28 cellular contexts compared by ENCODE assay signal in genomic region chr10:24616536-24616935, GRCh38.
A peak's percentile ranks its signal among the peaks of the same experiment; 100 is the strongest.
DNase-seq lines count a peak whose midpoint lies in the region; ATAC-seq and TF ChIP-seq lines count a peak whose summit lies in the region.
"Had no signal": no experiment of that assay in that cellular context is flagged by ENCODE, and none has a peak within 500 bp of the region (broad histone marks: within the 10 kb centered on the region; RNA-seq: fewer than 3 reads in every experiment).

No MANE protein-coding gene starts in this region.

- no peaks in the 10 kb centered on the region for H3K9me2 ChIP-seq in PC-3 (replicated peaks; ENCODE audit: low read length)
- H3K9me2 ChIP-seq: SK-N-SH had no signal

- H3K9me3 ChIP-seq in PC-3 (ENCODE audit: low read length) (no peaks in the 10 kb centered on the region), skeletal muscle satellite cell (replicated peaks; ENCODE audit: low read length) (no peaks in the 10 kb centered on the region)
- H3K9me3 ChIP-seq: prostate gland, right lobe of liver, SK-N-SH, stomach, vagina had no signal

- H3F3A ChIP-seq in PC-3 (ENCODE audit: low read length, unreplicated experiment) = peaks cover 6% of the 10 kb centered on the region

- H3K36me3 ChIP-seq in PC-3 (ENCODE audit: low read depth, low read length) (no peaks in the 10 kb centered on the region), skeletal muscle satellite cell (ENCODE audit: insufficient read depth, low read length) (peaks cover 35% of the 10 kb centered on the region)
- H3K36me3 ChIP-seq: prostate gland had no signal

- TF ChIP-seq CTCF in PC-3 (conservative IDR thresholded peaks at IDR 0.05; ENCODE audit: low read depth, low read length) (no peak), epithelial cell of esophagus (IDR thresholded peaks at IDR 0.05; ENCODE audit: insufficient read depth, low read depth, low read length, missing control alignments) (no peak), endothelial cell (IDR thresholded peaks at IDR 0.05; ENCODE audit: unreplicated experiment) (no peak)

- intact Hi-C loops in PC-3 (cut with micrococcal nuclease) = no loop called here
- intact Hi-C loops in activated T-helper 2 cell treated with anti-CD3 and anti-CD28 coated beads, Interferon-gamma antibody, Interleukin-2, Interleukin-4, amounts not matched to agents 10 μg/mL and 5 μg/mL and 100 μg/mL, durations not matched to agents 14 hours and 24 hours and 36 hours (cut with micrococcal nuclease) = no loop called here

- H3K27ac Mint-ChIP-seq in endothelial cell (ENCODE audit: unreplicated experiment) = no peak overlapping the region
- H3K27ac Mint-ChIP-seq in activated T-helper 2 cell treated with anti-CD3 and anti-CD28 coated beads, Interferon-gamma antibody, Interleukin-2, Interleukin-4, amounts not matched to agents 10 μg/mL and 5 μg/mL and 100 μg/mL, durations not matched to agents 14 hours and 24 hours and 36 hours = no peak overlapping the region
- H3K27ac Mint-ChIP-seq: activated CD4-positive, alpha-beta memory T cell treated with anti-CD3 and anti-CD28 coated beads for 36 hours; activated naive CD4-positive, alpha-beta T cell treated with anti-CD3 and anti-CD28 coated beads for 36 hours; T-helper 1 cell treated with Interleukin-12 subunit alpha and Interleukin-12 subunit beta and Interleukin-4 antibody, amounts not matched to agents 30 μg/mL and 1 μg/mL, for 36 hours had no signal

- peak overlapping the region; percentile 63 for H3K27ac ChIP-seq in PC-3 (ENCODE audit: low read length)
- H3K27ac ChIP-seq: HL-60, KMS-11, prostate gland, right lobe of liver, stomach, vagina had no signal

- CTCF ChIA-PET in PC-3 (lab: Charles Lee) = interaction anchor here (0.6 to 0.7 kb wide), 4 partner anchors 14 to 92 kb away, joined by 3 to 5 read pairs (median 4); no protein-coding TSS in a partner anchor

- no peaks in the 10 kb centered on the region for H3K9me3 Mint-ChIP-seq in endothelial cell (ENCODE audit: unreplicated experiment)
- H3K9me3 Mint-ChIP-seq in activated T-helper 2 cell treated with anti-CD3 and anti-CD28 coated beads, Interferon-gamma antibody, Interleukin-2, Interleukin-4, amounts not matched to agents 10 μg/mL and 5 μg/mL and 100 μg/mL, durations not matched to agents 14 hours and 24 hours and 36 hours = no peaks in the 10 kb centered on the region
- H3K9me3 Mint-ChIP-seq: activated CD4-positive, alpha-beta memory T cell treated with anti-CD3 and anti-CD28 coated beads for 36 hours; activated naive CD4-positive, alpha-beta T cell treated with anti-CD3 and anti-CD28 coated beads for 36 hours; naive thymus-derived CD4-positive, alpha-beta T cell; T-helper 1 cell treated with Interleukin-12 subunit alpha and Interleukin-12 subunit beta and Interleukin-4 antibody, amounts not matched to agents 30 μg/mL and 1 μg/mL, for 36 hours had no signal

- H3K4me1 Mint-ChIP-seq in endothelial cell (ENCODE audit: unreplicated experiment) = no peaks in the 10 kb centered on the region
- H3K4me1 Mint-ChIP-seq in activated T-helper 2 cell treated with anti-CD3 and anti-CD28 coated beads, Interferon-gamma antibody, Interleukin-2, Interleukin-4, amounts not matched to agents 10 μg/mL and 5 μg/mL and 100 μg/mL, durations not matched to agents 14 hours and 24 hours and 36 hours (ENCODE audit: low read depth) = peaks cover 24% of the 10 kb centered on the region

- DNase-seq in GM03348 (ENCODE audit: low spot score) (peak; percentile 16), PC-3 (peak; percentile 59), epithelial cell of esophagus (ENCODE audit: low read depth) (peak; percentile 50), cerebellar nuclear complex (lab: John Stamatoyannopoulos, UW) (no peak), endothelial cell (ENCODE audit: low spot score) (no peak)
- no peak for DNase-seq in activated T-helper 2 cell treated with anti-CD3 and anti-CD28 coated beads, Interferon-gamma antibody, Interleukin-2, Interleukin-4, amounts not matched to agents 10 μg/mL and 5 μg/mL and 100 μg/mL, durations not matched to agents 14 hours and 24 hours and 36 hours (ENCODE audit: low spot score)
- DNase-seq: activated CD4-positive, alpha-beta memory T cell treated with anti-CD3 and anti-CD28 coated beads for 36 hours; activated naive CD4-positive, alpha-beta T cell treated with anti-CD3 and anti-CD28 coated beads for 36 hours; DMS79 treated with DMSO at 0.1 percent for 48 hours; islet precursor cell; left ventricle myocardium superior; midbrain; naive thymus-derived CD4-positive, alpha-beta T cell; NCI-H1417 treated with DMSO at 0.1 percent for 48 hours; NCI-H2081; NCI-H526; OCI-M1; right lobe of liver; SK-N-SH; stimulated activated CD4-positive, alpha-beta T cell treated with anti-CD3 and anti-CD28 coated beads, Interleukin-12 subunit alpha, Interleukin-12 subunit beta, amount 100 ng/mL, for 4 hours; stimulated activated CD4-positive, alpha-beta T cell treated with anti-CD3 and anti-CD28 coated beads, Interleukin-2, amount 100 ng/mL, for 48 hours; stomach had no signal

- BruUV-seq in PC-3 (replicated peaks; lab: Mats Ljungman, UMichigan) = no TSS peak

- POLR2A ChIA-PET in PC-3 (lab: Charles Lee; ENCODE audit: unreplicated experiment) = interaction anchor here (0.6 kb wide), 1 partner anchor 71 kb away, joined by 4 read pairs; no protein-coding TSS in a partner anchor

- peak; percentile 82 for ATAC-seq in PC-3
- ATAC-seq: left ventricle myocardium superior; naive thymus-derived CD4-positive, alpha-beta T cell; right lobe of liver had no signal

- no peaks in the 10 kb centered on the region for H3K27me3 ChIP-seq in PC-3 (ENCODE audit: low read length)
- H3K27me3 ChIP-seq in skeletal muscle satellite cell (ENCODE audit: control insufficient read depth, insufficient read depth, low read length) = no peaks in the 10 kb centered on the region
- H3K27me3 ChIP-seq: right lobe of liver, stomach, vagina had no signal

- no peaks in the 10 kb centered on the region; the same call in 1 of the 2 replicates for H4K20me1 ChIP-seq in PC-3 (ENCODE audit: low read length)

- H3K79me2 ChIP-seq in PC-3 (ENCODE audit: low read length) = 0 out of 2 replicates have a peak, but pooled peaks cover 4% of the 10 kb centered on the region

- H3K36me3 Mint-ChIP-seq in endothelial cell (ENCODE audit: low read depth, unreplicated experiment) = peaks cover 12% of the 10 kb centered on the region
- H3K36me3 Mint-ChIP-seq in activated T-helper 2 cell treated with anti-CD3 and anti-CD28 coated beads, Interferon-gamma antibody, Interleukin-2, Interleukin-4, amounts not matched to agents 10 μg/mL and 5 μg/mL and 100 μg/mL, durations not matched to agents 14 hours and 24 hours and 36 hours (ENCODE audit: low read depth) = peaks cover 13% of the 10 kb centered on the region

- no peak overlapping the region for H2AFZ ChIP-seq in PC-3 (ENCODE audit: low read length)

- H3K27me3 Mint-ChIP-seq in endothelial cell (ENCODE audit: unreplicated experiment) = no peaks in the 10 kb centered on the region
- H3K27me3 Mint-ChIP-seq in activated T-helper 2 cell treated with anti-CD3 and anti-CD28 coated beads, Interferon-gamma antibody, Interleukin-2, Interleukin-4, amounts not matched to agents 10 μg/mL and 5 μg/mL and 100 μg/mL, durations not matched to agents 14 hours and 24 hours and 36 hours (ENCODE audit: low read depth) = no peaks in the 10 kb centered on the region
- H3K27me3 Mint-ChIP-seq: activated CD4-positive, alpha-beta memory T cell treated with anti-CD3 and anti-CD28 coated beads for 36 hours; naive thymus-derived CD4-positive, alpha-beta T cell had no signal

- H3K4me3 ChIP-seq in PC-3 (ENCODE audit: low read length) (0 out of 2 replicates have a peak overlapping the region, but pooled peaks have one; percentile 4), epithelial cell of esophagus (ENCODE audit: low read length) (no peak overlapping the region), skeletal muscle satellite cell (ENCODE audit: low read length) (no peak overlapping the region)
- H3K4me3 ChIP-seq: prostate gland, right lobe of liver, stomach, vagina had no signal

- H3K4me1 ChIP-seq in PC-3 (ENCODE audit: insufficient read depth, low read length) (peaks cover 35% of the 10 kb centered on the region), skeletal muscle satellite cell (ENCODE audit: control insufficient read depth, insufficient read depth, low read length) (peaks cover 11% of the 10 kb centered on the region)
- H3K4me1 ChIP-seq: prostate gland, right lobe of liver, stomach, vagina had no signal

- no peak overlapping the region for H3K4me3 Mint-ChIP-seq in endothelial cell (ENCODE audit: unreplicated experiment)
- no peak overlapping the region for H3K4me3 Mint-ChIP-seq in activated T-helper 2 cell treated with anti-CD3 and anti-CD28 coated beads, Interferon-gamma antibody, Interleukin-2, Interleukin-4, amounts not matched to agents 10 μg/mL and 5 μg/mL and 100 μg/mL, durations not matched to agents 14 hours and 24 hours and 36 hours (ENCODE audit: low read depth)
- H3K4me3 Mint-ChIP-seq: activated CD4-positive, alpha-beta memory T cell treated with anti-CD3 and anti-CD28 coated beads for 36 hours; activated naive CD4-positive, alpha-beta T cell treated with anti-CD3 and anti-CD28 coated beads for 36 hours; T-helper 1 cell treated with Interleukin-12 subunit alpha and Interleukin-12 subunit beta and Interleukin-4 antibody, amounts not matched to agents 30 μg/mL and 1 μg/mL, for 36 hours had no signal

- H3K4me2 ChIP-seq in PC-3 (ENCODE audit: low read length) (peak overlapping the region; percentile 45; the same call in 1 of the 2 replicates), skeletal muscle satellite cell (ENCODE audit: low read length) (peak overlapping the region; percentile 10)
- H3K4me2 ChIP-seq: KMS-11, SK-N-SH had no signal

- H3K9ac ChIP-seq in PC-3 (ENCODE audit: low read length) (no peak overlapping the region), skeletal muscle satellite cell (ENCODE audit: low read depth, low read length) (no peak overlapping the region)
- H3K9ac ChIP-seq: KMS-11, SK-N-SH had no signal

Comparison
In these comparisons a context has a peak if more than half of its experiments do, and no peak if none do; other contexts are left out.
1. DNase-seq: peak in GM03348 (single experiment), PC-3 (single experiment) and epithelial cell of esophagus (single experiment); none in cerebellar nuclear complex (0 of 2), endothelial cell (single experiment) and activated T-helper 2 cell treated with anti-CD3 and anti-CD28 coated beads, Interferon-gamma antibody, Interleukin-2, Interleukin-4, amounts not matched to agents 10 μg/mL and 5 μg/mL and 100 μg/mL, durations not matched to agents 14 hours and 24 hours and 36 hours (single experiment).